Comparison of ENCODE assay signal across 15 cellular contexts in the genomic region with DNA sequence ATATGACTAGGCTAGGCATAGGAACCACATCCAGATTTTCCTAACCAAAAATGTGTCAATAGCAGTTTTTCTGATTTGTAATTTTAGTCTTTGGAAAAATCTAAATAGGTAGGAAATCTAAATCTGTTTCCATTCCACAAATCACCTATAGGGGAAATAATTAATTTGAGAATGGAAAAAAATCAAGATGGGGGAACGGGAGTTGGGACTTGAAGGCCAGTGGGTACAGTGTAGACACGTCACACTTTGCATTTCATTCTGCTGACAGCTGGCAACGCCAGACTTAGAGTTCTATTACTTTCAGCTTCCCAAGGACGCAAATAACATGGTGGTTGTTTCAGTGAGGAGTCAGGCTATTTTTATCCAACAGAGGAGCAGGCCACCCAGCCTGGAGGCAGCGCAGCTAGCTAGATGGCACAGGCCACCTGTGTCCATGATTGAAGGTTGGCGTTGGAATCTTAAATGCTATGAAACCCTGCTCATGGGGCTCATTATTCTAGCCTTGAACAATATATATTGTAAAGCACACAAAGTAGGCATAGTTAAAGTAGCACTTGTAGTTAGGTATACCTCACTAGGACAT. TPM values are rescaled to one million over a fixed set of nuclear protein-coding genes. Genes with fewer than 3 reads are reported as not detected.
DNase-seq lines count a peak whose midpoint lies in the region; ATAC-seq and TF ChIP-seq lines count a peak whose summit lies in the region.
"Had no signal": no experiment of that assay in that cellular context is flagged by ENCODE, and none has a peak within 500 bp of the region (broad histone marks: within the 10 kb centered on the region; RNA-seq: fewer than 3 reads in every experiment).

No MANE protein-coding gene starts in this region.

- H3K4me1 Mint-ChIP-seq in CD14-positive monocyte, result peaks cover 41% of the 10 kb centered on the region

- H3K36me3 Mint-ChIP-seq in CD14-positive monocyte, result peaks cover 43 to 52% of the 10 kb centered on the region in 2 donors

- intact Hi-C loops in CD14-positive monocyte (cut with micrococcal nuclease) (no loop called here), mucosa of descending colon (cut with DNase I, micrococcal nuclease) (no loop called here)

- peak; percentile 18 for TF ChIP-seq POLR2A in GM19193 (IDR thresholded peaks at IDR 0.05; ENCODE audit: extremely low read depth, insufficient read depth, insufficient read length)

- H3K4me3 ChIP-seq in neutrophil (ENCODE audit: low read depth in 1 of 2, low read length in 1 of 2) (no peak overlapping the region), mucosa of descending colon (no peak overlapping the region), MG63 (no peak overlapping the region)
- H3K4me3 ChIP-seq: coronary artery had no signal

- no peaks in the 10 kb centered on the region for H3K9me3 ChIP-seq in neutrophil
- no peaks in the 10 kb centered on the region for H3K9me3 ChIP-seq in mucosa of descending colon
- H3K9me3 ChIP-seq in MG63, result no peaks in the 10 kb centered on the region

- H3K27me3 ChIP-seq in neutrophil, result no peaks in the 10 kb centered on the region
- no peaks in the 10 kb centered on the region for H3K27me3 ChIP-seq in MG63

- H3K4me1 ChIP-seq in neutrophil (ENCODE audit: control insufficient read depth in 1 of 2, insufficient read depth in 1 of 2, low read depth in 1 of 2, low read length in 1 of 2), result peaks cover 27 to 28% of the 10 kb centered on the region in 2 experiments
- H3K4me1 ChIP-seq in mucosa of descending colon (ENCODE audit: low read depth), result peaks cover 26% of the 10 kb centered on the region

- H3K4me3 Mint-ChIP-seq in CD14-positive monocyte, result no peak overlapping the region
- H3K4me3 Mint-ChIP-seq: nephron progenitor cell; stimulated activated naive CD8-positive, alpha-beta T cell treated with anti-CD3 and anti-CD28 coated beads, Interleukin-15, amount 100 ng/mL, for 72 hours had no signal

- H3K27ac ChIP-seq in epithelial cell of prostate, result peak overlapping the region; percentile 7
- H3K27ac ChIP-seq in neutrophil, result peak overlapping the region; percentile 50

- DNase-seq in CD14-positive monocyte (ENCODE audit: low spot score) (no peak), epithelial cell of prostate (ENCODE audit: low read depth, low spot score) (no peak), SHP77 (lab: John Stamatoyannopoulos, UW) (no peak), mucosa of descending colon (no peak), HPDE6-E6E7 (ENCODE audit: extremely low spot score) (no peak), MG63 (no peak)
- DNase-seq: Karpas-422; NCI-H524 treated with DMSO at 0.1 percent for 48 hours; nephron progenitor cell; PC-3; stimulated activated naive CD8-positive, alpha-beta T cell treated with anti-CD3 and anti-CD28 coated beads, Interleukin-15, amount 100 ng/mL, for 72 hours had no signal

- H3K27me3 Mint-ChIP-seq in CD14-positive monocyte (ENCODE audit: low read depth in 3 of 3), result no peaks in the 10 kb centered on the region
- H3K27me3 Mint-ChIP-seq: stimulated activated naive CD8-positive, alpha-beta T cell treated with anti-CD3 and anti-CD28 coated beads, Interleukin-15, amount 100 ng/mL, for 72 hours had no signal

- peaks cover 41% of the 10 kb centered on the region for H3K36me3 ChIP-seq in neutrophil
- no peaks in the 10 kb centered on the region for H3K36me3 ChIP-seq in mucosa of descending colon (ENCODE audit: low read depth)
- peaks cover 83% of the 10 kb centered on the region for H3K36me3 ChIP-seq in MG63

- ATAC-seq in mucosa of descending colon, result no peak
- ATAC-seq: esophagus mucosa; PC-3; stimulated activated naive CD8-positive, alpha-beta T cell treated with anti-CD3 and anti-CD28 coated beads, Interleukin-15, amount 100 ng/mL, for 72 hours had no signal

- no peaks in the 10 kb centered on the region for H3K9me3 Mint-ChIP-seq in CD14-positive monocyte
- H3K9me3 Mint-ChIP-seq: nephron progenitor cell; stimulated activated naive CD8-positive, alpha-beta T cell treated with anti-CD3 and anti-CD28 coated beads, Interleukin-15, amount 100 ng/mL, for 72 hours had no signal

- no peak for TF ChIP-seq CTCF in CD14-positive monocyte (IDR thresholded peaks at IDR 0.05)
- TF ChIP-seq CTCF in neutrophil (IDR thresholded peaks at IDR 0.05), result no peak
- no peak for TF ChIP-seq CTCF in mucosa of descending colon (IDR thresholded peaks at IDR 0.05)

- H3K27ac Mint-ChIP-seq in CD14-positive monocyte, result peak overlapping the region in 4 of 7 donors; percentile 38 to 87 (median 73)
- H3K27ac Mint-ChIP-seq: nephron progenitor cell had no signal

RNA-seq across cellular contexts. Expression of gene HNRNPA3, which starts 23.4 kb away (rescaled TPM):
- polyA plus RNA-seq in CD14-positive monocyte, result 10 to 100 TPM; 26.5 to 43.0 TPM
- 100 to 1,000 TPM; 133 to 169 (median 151) TPM for total RNA-seq in mucosa of descending colon
- total RNA-seq in MG63 (2014; rRNA removed; shearing (Covaris generic); ENCODE audit: low replicate concordance), result 21.1 and 36.5 TPM in 2 replicates

RNA-seq across cellular contexts. Expression of gene NFE2L2, which starts 28.6 kb away (rescaled TPM):
- polyA plus RNA-seq in CD14-positive monocyte, result 10 to 100 TPM; 38.7 to 51.6 TPM
- total RNA-seq in mucosa of descending colon, result 100 to 1,000 TPM in 1 of 3 donors, 10 to 100 TPM in 2; 84.3 to 105 (median 99.1) TPM
- total RNA-seq in MG63 (2014; rRNA removed; shearing (Covaris generic); ENCODE audit: low replicate concordance), result 71.7 and 97.4 TPM in 2 replicates
